Comparison of ENCODE assay signal across 10 cellular contexts in the genomic region with DNA sequence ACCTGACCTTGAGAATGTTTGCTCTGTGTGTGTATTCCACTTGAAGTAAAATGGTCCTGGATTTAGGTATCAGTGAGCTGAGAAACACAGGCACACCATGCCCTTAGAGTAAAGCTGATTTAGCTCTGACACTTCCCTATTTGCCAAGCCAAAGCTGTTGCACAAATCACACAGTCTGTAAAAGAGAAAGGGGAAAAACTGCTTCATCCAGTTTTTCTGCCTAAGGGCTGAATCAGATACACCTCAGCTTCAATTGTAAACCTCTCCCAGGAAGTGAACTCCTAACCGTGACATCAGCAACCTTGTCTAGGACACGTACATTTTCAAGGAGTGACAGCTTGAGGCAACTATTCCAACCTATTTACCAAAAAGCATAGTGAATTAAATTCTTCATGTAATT.
DNase-seq lines count a peak whose midpoint lies in the region; ATAC-seq and TF ChIP-seq lines count a peak whose summit lies in the region.
"Had no signal": no experiment of that assay in that cellular context is flagged by ENCODE, and none has a peak within 500 bp of the region (broad histone marks: within the 10 kb centered on the region; RNA-seq: fewer than 3 reads in every experiment).

No MANE protein-coding gene starts in this region.

- no peak overlapping the region for H3K9ac ChIP-seq in smooth muscle cell (ENCODE audit: low read depth)
- no peak overlapping the region for H3K9ac ChIP-seq in neural progenitor cell

- H3K36me3 ChIP-seq in hepatocyte (replicated peaks; ENCODE audit: insufficient read depth, low read depth), result no peaks in the 10 kb centered on the region
- H3K36me3 ChIP-seq in smooth muscle cell (ENCODE audit: low read depth), result no peaks in the 10 kb centered on the region
- no peaks in the 10 kb centered on the region for H3K36me3 ChIP-seq in heart left ventricle
- H3K36me3 ChIP-seq in neural progenitor cell, result no peaks in the 10 kb centered on the region
- H3K36me3 ChIP-seq: left ventricle myocardium inferior had no signal

- 24% methylated on average over 2 of the region's 2 CpGs for WGBS in hepatocyte (ENCODE audit: low lambda C conversion rate, missing lambda C conversion rate)
- 44% methylated on average over 2 of the region's 2 CpGs for WGBS in smooth muscle cell (ENCODE audit: low lambda C conversion rate)
- 60 to 62% (median 61%) methylated on average over 2 of the region's 2 CpGs for WGBS in heart left ventricle, 4 donors

- H3K9me3 ChIP-seq in hepatocyte (ENCODE audit: low read depth) (no peaks in the 10 kb centered on the region), smooth muscle cell (replicated peaks; ENCODE audit: low read depth) (no peaks in the 10 kb centered on the region), heart left ventricle (no peaks in the 10 kb centered on the region), neural progenitor cell (ENCODE audit: low read depth) (no peaks in the 10 kb centered on the region)
- H3K9me3 ChIP-seq: left ventricle myocardium inferior had no signal

- H3K9me2 ChIP-seq in hepatocyte (replicated peaks; ENCODE audit: insufficient read depth), result no peaks in the 10 kb centered on the region

- H3K36me3 Mint-ChIP-seq in neural progenitor cell, result no peaks in the 10 kb centered on the region

- TF ChIP-seq CTCF in hepatocyte (IDR thresholded peaks at IDR 0.05; ENCODE audit: poor library complexity), result no peak
- no peak for TF ChIP-seq CTCF in smooth muscle cell (IDR thresholded peaks at IDR 0.05; ENCODE audit: borderline replicate concordance, insufficient read depth, poor library complexity, severe bottlenecking)
- no peak for TF ChIP-seq CTCF in heart left ventricle (IDR thresholded peaks at IDR 0.05)
- no peak for TF ChIP-seq CTCF in neural progenitor cell (IDR thresholded peaks at IDR 0.05)

- no peak overlapping the region for H3K27ac Mint-ChIP-seq in neural progenitor cell

- no peak overlapping the region for H3K4me3 Mint-ChIP-seq in neural progenitor cell

- H3K27me3 ChIP-seq in hepatocyte (no peaks in the 10 kb centered on the region), smooth muscle cell (ENCODE audit: low read depth) (no peaks in the 10 kb centered on the region), heart left ventricle (peaks cover 0 to 6% (median 0%) of the 10 kb centered on the region in 9 donors), neural progenitor cell (no peaks in the 10 kb centered on the region)

- H3K27ac ChIP-seq in hepatocyte (peak overlapping the region; percentile 85), smooth muscle cell (ENCODE audit: low read depth) (peak overlapping the region; percentile 72), heart left ventricle (no peak overlapping the region), neural progenitor cell (no peak overlapping the region)
- H3K27ac ChIP-seq: left ventricle myocardium inferior had no signal

- no peaks in the 10 kb centered on the region for H3K27me3 Mint-ChIP-seq in neural progenitor cell (ENCODE audit: insufficient read depth, low read depth)

- no peaks in the 10 kb centered on the region for H3K9me3 Mint-ChIP-seq in neural progenitor cell

- no peaks in the 10 kb centered on the region for H3F3A ChIP-seq in smooth muscle cell (ENCODE audit: low read depth)
- H3F3A ChIP-seq in neural progenitor cell (ENCODE audit: low read depth), result no peaks in the 10 kb centered on the region

- H3K79me2 ChIP-seq in hepatocyte (no peaks in the 10 kb centered on the region), smooth muscle cell (ENCODE audit: low read depth) (no peaks in the 10 kb centered on the region), neural progenitor cell (ENCODE audit: low read depth) (peaks cover 3% of the 10 kb centered on the region)

- peak overlapping the region; percentile 57 for H3K4me2 ChIP-seq in hepatocyte
- no peak overlapping the region for H3K4me2 ChIP-seq in smooth muscle cell
- no peak overlapping the region for H3K4me2 ChIP-seq in neural progenitor cell

- ATAC-seq in heart left ventricle (no peak), GM21576 (IDR thresholded peaks at IDR 0.05; ENCODE audit: unreplicated experiment) (no peak)

- no peak overlapping the region for H3K4me3 ChIP-seq in hepatocyte
- no peak overlapping the region for H3K4me3 ChIP-seq in smooth muscle cell
- H3K4me3 ChIP-seq in heart left ventricle, result no peak overlapping the region
- no peak overlapping the region for H3K4me3 ChIP-seq in neural progenitor cell
- H3K4me3 ChIP-seq: left ventricle myocardium inferior had no signal

- H3K4me1 ChIP-seq in hepatocyte (ENCODE audit: insufficient read depth), result peaks cover 3% of the 10 kb centered on the region
- no peaks in the 10 kb centered on the region for H3K4me1 ChIP-seq in smooth muscle cell (ENCODE audit: low read depth)
- no peaks in the 10 kb centered on the region for H3K4me1 ChIP-seq in heart left ventricle
- H3K4me1 ChIP-seq in neural progenitor cell, result no peaks in the 10 kb centered on the region
- H3K4me1 ChIP-seq: left ventricle myocardium inferior had no signal

- peak; percentile 1 for DNase-seq in M059J (ENCODE audit: low read depth)
- peak; percentile 67 for DNase-seq in NCI-H774 (lab: John Stamatoyannopoulos, UW)
- DNase-seq in hepatocyte (ENCODE audit: low spot score), result peak; percentile 78
- no peak for DNase-seq in smooth muscle cell (lab: John Stamatoyannopoulos, UW; ENCODE audit: unreplicated experiment)
- no peak for DNase-seq in heart left ventricle
- no peak for DNase-seq in activated CD4-positive, alpha-beta T cell treated with anti-CD3 and anti-CD28 coated beads, Interleukin-2, amount 50 U/mL, for 48 hours
- no peak for DNase-seq in neural progenitor cell (ENCODE audit: low spot score)
- DNase-seq: activated CD8-positive, alpha-beta memory T cell treated with anti-CD3 and anti-CD28 coated beads, Interleukin-2, amount 50 U/mL, for 48 hours; left ventricle myocardium inferior had no signal

- H3K4me1 Mint-ChIP-seq in neural progenitor cell, result no peaks in the 10 kb centered on the region

- TF ChIP-seq POLR2A in heart left ventricle (IDR thresholded peaks at IDR 0.05), result no peak

- intact Hi-C loops in heart left ventricle (cut with DNase I), result loop anchor here in 2 of 10 donors (10.0 kb wide), 2 partner anchors 403 to 413 kb away; no protein-coding TSS in a partner anchor

- no peaks in the 10 kb centered on the region for H4K20me1 ChIP-seq in hepatocyte (ENCODE audit: insufficient read depth, poor library complexity, severe bottlenecking)
- H4K20me1 ChIP-seq in smooth muscle cell (ENCODE audit: low read depth), result no peaks in the 10 kb centered on the region
- H4K20me1 ChIP-seq in neural progenitor cell (ENCODE audit: low read depth), result no peaks in the 10 kb centered on the region

- H2AFZ ChIP-seq in hepatocyte (no peak overlapping the region), smooth muscle cell (ENCODE audit: low read depth) (no peak overlapping the region), neural progenitor cell (replicated peaks) (no peak overlapping the region)

Comparison
In these comparisons a context has a peak if more than half of its experiments do, and no peak if none do; other contexts are left out.
1. DNase-seq: peak in M059J (single experiment), NCI-H774 (single experiment) and hepatocyte (single experiment); none in smooth muscle cell (single experiment), heart left ventricle (0 of 5), activated CD4-positive, alpha-beta T cell treated with anti-CD3 and anti-CD28 coated beads, Interleukin-2, amount 50 U/mL, for 48 hours (0 of 2) and neural progenitor cell (single experiment).
2. H3K27ac ChIP-seq: peak in hepatocyte (single experiment) and smooth muscle cell (single experiment); none in heart left ventricle (0 of 12) and neural progenitor cell (single experiment).